1 cellular context compared by ENCODE assay signal in genomic region chr2:47905454-47906260, GRCh38.
TF ChIP-seq lines count a peak whose summit lies in the region.

No MANE protein-coding gene starts in this region.

TF ChIP-seq in GM12878, 131 proteins besides CTCF, POLR2A, EP300 and RAD21 (continued from another document and continues in another):
- peak; percentile 64 for TF ChIP-seq NKRF (conservative IDR thresholded peaks at IDR 0.05)
- no peak for TF ChIP-seq SP1 (IDR thresholded peaks at IDR 0.05; ENCODE audit: low read depth, low read length)
- TF ChIP-seq IRF3 (IDR thresholded peaks at IDR 0.05), result no peak
- TF ChIP-seq, protein P1, sequence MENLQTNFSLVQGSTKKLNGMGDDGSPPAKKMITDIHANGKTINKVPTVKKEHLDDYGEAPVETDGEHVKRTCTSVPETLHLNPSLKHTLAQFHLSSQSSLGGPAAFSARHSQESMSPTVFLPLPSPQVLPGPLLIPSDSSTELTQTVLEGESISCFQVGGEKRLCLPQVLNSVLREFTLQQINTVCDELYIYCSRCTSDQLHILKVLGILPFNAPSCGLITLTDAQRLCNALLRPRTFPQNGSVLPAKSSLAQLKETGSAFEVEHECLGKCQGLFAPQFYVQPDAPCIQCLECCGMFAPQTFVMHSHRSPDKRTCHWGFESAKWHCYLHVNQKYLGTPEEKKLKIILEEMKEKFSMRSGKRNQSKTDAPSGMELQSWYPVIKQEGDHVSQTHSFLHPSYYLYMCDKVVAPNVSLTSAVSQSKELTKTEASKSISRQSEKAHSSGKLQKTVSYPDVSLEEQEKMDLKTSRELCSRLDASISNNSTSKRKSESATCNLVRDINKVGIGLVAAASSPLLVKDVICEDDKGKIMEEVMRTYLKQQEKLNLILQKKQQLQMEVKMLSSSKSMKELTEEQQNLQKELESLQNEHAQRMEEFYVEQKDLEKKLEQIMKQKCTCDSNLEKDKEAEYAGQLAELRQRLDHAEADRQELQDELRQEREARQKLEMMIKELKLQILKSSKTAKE (IDR thresholded peaks at IDR 0.05; ENCODE audit: low read depth, poor library complexity, severe bottlenecking), result no peak
- TF ChIP-seq, protein P2, sequence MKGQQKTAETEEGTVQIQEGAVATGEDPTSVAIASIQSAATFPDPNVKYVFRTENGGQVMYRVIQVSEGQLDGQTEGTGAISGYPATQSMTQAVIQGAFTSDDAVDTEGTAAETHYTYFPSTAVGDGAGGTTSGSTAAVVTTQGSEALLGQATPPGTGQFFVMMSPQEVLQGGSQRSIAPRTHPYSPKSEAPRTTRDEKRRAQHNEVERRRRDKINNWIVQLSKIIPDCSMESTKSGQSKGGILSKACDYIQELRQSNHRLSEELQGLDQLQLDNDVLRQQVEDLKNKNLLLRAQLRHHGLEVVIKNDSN (IDR thresholded peaks at IDR 0.05; ENCODE audit: borderline replicate concordance, extremely low read length, insufficient read depth, low read depth, low read length), result no peak
- TF ChIP-seq MTA3 (IDR thresholded peaks at IDR 0.05; ENCODE audit: borderline replicate concordance, low read length), result no peak
- TF ChIP-seq MYB (IDR thresholded peaks at IDR 0.05; ENCODE audit: borderline replicate concordance, low read depth, low read length), result no peak
- TF ChIP-seq ZNF622 (IDR thresholded peaks at IDR 0.05), result no peak
- peak in 1 of 2 experiments; percentile 67; a peak in 1 of 3 replicates for TF ChIP-seq EGR1 (IDR thresholded peaks at IDR 0.05; ENCODE audit: borderline replicate concordance in 1 of 2, low read depth in 2 of 2, low read length in 2 of 2)
- no peak for TF ChIP-seq IKZF2 (IDR thresholded peaks at IDR 0.05)
- TF ChIP-seq MYC (IDR thresholded peaks at IDR 0.05; ENCODE audit: insufficient read depth, insufficient read length, insufficient replicate concordance, low read length, severe bottlenecking), result no peak
- no peak for TF ChIP-seq ASH2L (IDR thresholded peaks at IDR 0.05; ENCODE audit: borderline replicate concordance, low read depth)
- TF ChIP-seq MXI1 (IDR thresholded peaks at IDR 0.05; ENCODE audit: low read depth, low read length), result no peak
- no peak for TF ChIP-seq FOXK2 (IDR thresholded peaks at IDR 0.05)
- no peak for TF ChIP-seq TCF3 (IDR thresholded peaks at IDR 0.05; ENCODE audit: borderline replicate concordance, insufficient read depth, low read depth, low read length)
- TF ChIP-seq CEBPB (IDR thresholded peaks at IDR 0.05; ENCODE audit: borderline replicate concordance in 1 of 2, low read depth in 2 of 2, low read length in 2 of 2), result no peak
- no peak for TF ChIP-seq BCL3 (IDR thresholded peaks at IDR 0.05; ENCODE audit: borderline replicate concordance, insufficient read depth, low read depth, low read length, poor library complexity, severe bottlenecking)
- TF ChIP-seq SRF (IDR thresholded peaks at IDR 0.05; ENCODE audit: low read depth in 2 of 2, low read length in 2 of 2), result no peak
- TF ChIP-seq, protein P3, sequence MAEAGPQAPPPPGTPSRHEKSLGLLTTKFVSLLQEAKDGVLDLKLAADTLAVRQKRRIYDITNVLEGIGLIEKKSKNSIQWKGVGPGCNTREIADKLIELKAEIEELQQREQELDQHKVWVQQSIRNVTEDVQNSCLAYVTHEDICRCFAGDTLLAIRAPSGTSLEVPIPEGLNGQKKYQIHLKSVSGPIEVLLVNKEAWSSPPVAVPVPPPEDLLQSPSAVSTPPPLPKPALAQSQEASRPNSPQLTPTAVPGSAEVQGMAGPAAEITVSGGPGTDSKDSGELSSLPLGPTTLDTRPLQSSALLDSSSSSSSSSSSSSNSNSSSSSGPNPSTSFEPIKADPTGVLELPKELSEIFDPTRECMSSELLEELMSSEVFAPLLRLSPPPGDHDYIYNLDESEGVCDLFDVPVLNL (IDR thresholded peaks at IDR 0.05; ENCODE audit: low read depth, low read length), result no peak
- TF ChIP-seq GABPA (IDR thresholded peaks at IDR 0.05; ENCODE audit: low read depth), result no peak
- no peak for TF ChIP-seq NFIC (IDR thresholded peaks at IDR 0.05; ENCODE audit: low read depth, low read length)
- no peak for TF ChIP-seq SREBF2 (IDR thresholded peaks at IDR 0.05; ENCODE audit: low read length)
- no peak for TF ChIP-seq KDM1A (IDR thresholded peaks at IDR 0.05; ENCODE audit: borderline replicate concordance)
- no peak for TF ChIP-seq E2F8 (IDR thresholded peaks at IDR 0.05; ENCODE audit: low read depth, partially characterized antibody)
- TF ChIP-seq PAX5 (IDR thresholded peaks at IDR 0.05; ENCODE audit: borderline replicate concordance, low read depth, low read length), result no peak
- TF ChIP-seq BRCA1 (IDR thresholded peaks at IDR 0.05; ENCODE audit: low read depth, low read length), result no peak
- TF ChIP-seq ZZZ3 (IDR thresholded peaks at IDR 0.05; ENCODE audit: control insufficient read depth, insufficient read length, low read depth), result no peak
- TF ChIP-seq JUNB (IDR thresholded peaks at IDR 0.05), result no peak
- no peak for TF ChIP-seq PML (IDR thresholded peaks at IDR 0.05; ENCODE audit: low read length)
- no peak for TF ChIP-seq ATF3 (IDR thresholded peaks at IDR 0.05; ENCODE audit: borderline replicate concordance, extremely low read depth, low read depth, low read length)
- no peak for TF ChIP-seq JUND (IDR thresholded peaks at IDR 0.05; ENCODE audit: low read depth, low read length)
- no peak for TF ChIP-seq SUPT20H (IDR thresholded peaks at IDR 0.05; ENCODE audit: borderline replicate concordance, control insufficient read depth, low read depth, low read length)
- no peak for TF ChIP-seq NRF1 (conservative IDR thresholded peaks at IDR 0.05; ENCODE audit: low read depth, low read length)
- no peak for TF ChIP-seq CBX5 (IDR thresholded peaks at IDR 0.05; ENCODE audit: low read depth)
- 0 out of 2 replicates have a peak, but pooled peaks have one; percentile 29 for TF ChIP-seq CREM (IDR thresholded peaks at IDR 0.05; ENCODE audit: low read depth)
- no peak for TF ChIP-seq SMAD5 (IDR thresholded peaks at IDR 0.05; ENCODE audit: low read depth)
- TF ChIP-seq TAF1 (IDR thresholded peaks at IDR 0.05; ENCODE audit: borderline replicate concordance, low read depth, low read length), result peak; percentile 17; the same call in 1 of the 2 replicates
- TF ChIP-seq, protein P4, sequence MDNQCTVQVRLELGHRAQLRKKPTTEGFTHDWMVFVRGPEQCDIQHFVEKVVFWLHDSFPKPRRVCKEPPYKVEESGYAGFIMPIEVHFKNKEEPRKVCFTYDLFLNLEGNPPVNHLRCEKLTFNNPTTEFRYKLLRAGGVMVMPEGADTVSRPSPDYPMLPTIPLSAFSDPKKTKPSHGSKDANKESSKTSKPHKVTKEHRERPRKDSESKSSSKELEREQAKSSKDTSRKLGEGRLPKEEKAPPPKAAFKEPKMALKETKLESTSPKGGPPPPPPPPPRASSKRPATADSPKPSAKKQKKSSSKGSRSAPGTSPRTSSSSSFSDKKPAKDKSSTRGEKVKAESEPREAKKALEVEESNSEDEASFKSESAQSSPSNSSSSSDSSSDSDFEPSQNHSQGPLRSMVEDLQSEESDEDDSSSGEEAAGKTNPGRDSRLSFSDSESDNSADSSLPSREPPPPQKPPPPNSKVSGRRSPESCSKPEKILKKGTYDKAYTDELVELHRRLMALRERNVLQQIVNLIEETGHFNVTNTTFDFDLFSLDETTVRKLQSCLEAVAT (IDR thresholded peaks at IDR 0.05), result peak; percentile 31; the same call in 1 of the 2 replicates
- TF ChIP-seq BHLHE40 (IDR thresholded peaks at IDR 0.05; ENCODE audit: borderline replicate concordance in 1 of 2, low read depth in 2 of 2, low read length in 1 of 2), result peak in 1 of 2 experiments; percentile 57; a peak in 2 of 4 replicates
- no peak for TF ChIP-seq HDAC6 (IDR thresholded peaks at IDR 0.05; ENCODE audit: unreplicated experiment)
- no peak for TF ChIP-seq USF2 (IDR thresholded peaks at IDR 0.05; ENCODE audit: borderline replicate concordance, low read depth, low read length)
- no peak for TF ChIP-seq NFYA (IDR thresholded peaks at IDR 0.05; ENCODE audit: borderline replicate concordance, low read depth, low read length)
- TF ChIP-seq SMC3 (IDR thresholded peaks at IDR 0.05; ENCODE audit: borderline replicate concordance, low read length), result no peak
- no peak; the same call in 1 of the 2 replicates for TF ChIP-seq GATAD2B (conservative IDR thresholded peaks at IDR 0.05; ENCODE audit: low read depth)
- no peak for TF ChIP-seq TCF7 (IDR thresholded peaks at IDR 0.05; ENCODE audit: borderline replicate concordance)
- no peak for TF ChIP-seq TCF12 (IDR thresholded peaks at IDR 0.05; ENCODE audit: low read depth, low read length)
